In genomic region chr11:68328374-68329091, GRCh38 we compare ENCODE assay signal across 10 cellular contexts. TPM values are rescaled to one million over a fixed set of nuclear protein-coding genes. Genes with fewer than 3 reads are reported as not detected.
DNase-seq lines count a peak whose midpoint lies in the region; ATAC-seq, FAIRE-seq and TF ChIP-seq lines count a peak whose summit lies in the region.
"Had no signal": no experiment of that assay in that cellular context is flagged by ENCODE, and none has a peak within 500 bp of the region (broad histone marks: within the 10 kb centered on the region; RNA-seq: fewer than 3 reads in every experiment).

No MANE protein-coding gene starts in this region.

- H3K36me3 ChIP-seq in HepG2 (replicated peaks in 1 of 2; ENCODE audit: control insufficient read depth in 1 of 2, insufficient read depth in 2 of 2, low read length in 2 of 2) = peaks cover 5 to 18% of the 10 kb centered on the region in 2 experiments; a peak in 4 of 5 replicates
- no peaks in the 10 kb centered on the region for H3K36me3 ChIP-seq in tibial artery

- H3K27me3 ChIP-seq in HepG2 (ENCODE audit: control insufficient read depth in 1 of 2, insufficient read depth in 2 of 2, low read length in 2 of 2) (no peaks in the 10 kb centered on the region), tibial artery (no peaks in the 10 kb centered on the region)

- peak; percentile 56 for DNase-seq in activated CD8-positive, alpha-beta memory T cell treated with anti-CD3 and anti-CD28 coated beads, Interleukin-2, amount 10 ng/mL, durations not matched to agents 7 days and 5 days
- DNase-seq in activated CD8-positive, alpha-beta memory T cell treated with anti-CD3 and anti-CD28 coated beads for 24 hours = no peak
- DNase-seq in amygdala (lab: John Stamatoyannopoulos, UW) (peak in 45 of 56 donors; percentile 9 to 77 (median 46)), HepG2 (ENCODE audit: low spot score) (peak; percentile 86), tibial artery (no peak), mucosa of gallbladder (ENCODE audit: low spot score) (no peak), left lobe of liver (ENCODE audit: low spot score) (no peak)
- DNase-seq: IMR-90 had no signal

- FAIRE-seq in HepG2 (lab: Jason Lieb, UNC) = peak; percentile 89

- H3K9me3 ChIP-seq in HepG2 (ENCODE audit: low read length) (no peaks in the 10 kb centered on the region), tibial artery (no peaks in the 10 kb centered on the region)

- intact Hi-C loops in HepG2 (cut with micrococcal nuclease; ENCODE audit: unreplicated experiment) (loop anchor here (2.0 kb wide), 1 partner anchor 14 kb away; no protein-coding TSS in a partner anchor), tibial artery (cut with DNase I; ENCODE audit: low total_unique reads) (no loop called here)

- peaks cover 55% of the 10 kb centered on the region for H3K4me1 Mint-ChIP-seq in activated CD8-positive, alpha-beta memory T cell treated with anti-CD3 and anti-CD28 coated beads, Interleukin-2, amount 10 ng/mL, durations not matched to agents 7 days and 5 days

- H3K36me3 Mint-ChIP-seq in activated CD8-positive, alpha-beta memory T cell treated with anti-CD3 and anti-CD28 coated beads, Interleukin-2, amount 10 ng/mL, durations not matched to agents 7 days and 5 days = no peaks in the 10 kb centered on the region

- TF ChIP-seq EP300 in HepG2 (IDR thresholded peaks at IDR 0.05; ENCODE audit: low read depth in 2 of 2, low read length in 2 of 2) (peak in 1 of 2 experiments; percentile 52; a peak in 1 of 4 replicates), HepG2 (CRISPR knock-in tag; IDR thresholded peaks at IDR 0.05; ENCODE audit: borderline replicate concordance) (peak; percentile 44; the same call in 1 of the 2 replicates)

- TF ChIP-seq POLR2A in HepG2 (IDR thresholded peaks at IDR 0.05; ENCODE audit: insufficient read depth in 1 of 2, low read depth in 2 of 2, low read length in 2 of 2) = no peak

- TF ChIP-seq RAD21 in HepG2 (CRISPR knock-in tag; IDR thresholded peaks at IDR 0.05) = no peak

- H4K20me1 ChIP-seq in HepG2 (ENCODE audit: insufficient read depth, low read length) = peaks cover 22% of the 10 kb centered on the region

- no peak overlapping the region for H3K4me3 Mint-ChIP-seq in activated CD8-positive, alpha-beta memory T cell treated with anti-CD3 and anti-CD28 coated beads, Interleukin-2, amount 10 ng/mL, durations not matched to agents 7 days and 5 days
- H3K4me3 Mint-ChIP-seq: central memory CD8-positive, alpha-beta T cell had no signal

- no TSS peak for BruUV-seq in HepG2 (replicated peaks; lab: Mats Ljungman, UMichigan)

- H3K4me2 ChIP-seq in HepG2 (ENCODE audit: low read depth, low read length) = peak overlapping the region; percentile 49

- H3K27ac ChIP-seq in HepG2 (ENCODE audit: extremely low read length, insufficient read depth, low read length) (peak overlapping the region; percentile 82), tibial artery (peak overlapping the region; percentile 54 to 71)

- CTCF ChIA-PET in activated CD8-positive, alpha-beta memory T cell treated with anti-CD3 and anti-CD28 coated beads, Interleukin-2, amount 10 ng/mL, durations not matched to agents 7 days and 5 days (lab: Charles Lee) = interaction anchor here (1.7 kb wide), 1 partner anchor 9 kb away, joined by 5 read pairs; no protein-coding TSS in a partner anchor
- CTCF ChIA-PET in HepG2 (lab: Yijun Ruan, JAX; ENCODE audit: low intra/inter-chr PET ratio, low total read pairs) = no interaction called here

- TF ChIP-seq CTCF in HepG2 (CRISPR knock-in tag; IDR thresholded peaks at IDR 0.05) (no peak), tibial artery (IDR thresholded peaks at IDR 0.05) (no peak)

- peak; percentile 34 for ATAC-seq in activated CD8-positive, alpha-beta memory T cell treated with anti-CD3 and anti-CD28 coated beads, Interleukin-2, amount 10 ng/mL, durations not matched to agents 7 days and 5 days
- ATAC-seq in HepG2 (peak; percentile 44), GM18870 (IDR thresholded peaks at IDR 0.05; ENCODE audit: unreplicated experiment) (no peak), left lobe of liver (no peak)

- peaks cover 99% of the 10 kb centered on the region for H3K79me2 ChIP-seq in HepG2 (ENCODE audit: insufficient read depth, low read length)

- in situ Hi-C loops in HepG2 (cut with HindIII; ENCODE audit: extremely low pct_ligation_motif_present, low pct_unique_long_range_greater_than_20kb) = no loop called here

- H3K9me3 Mint-ChIP-seq in activated CD8-positive, alpha-beta memory T cell treated with anti-CD3 and anti-CD28 coated beads, Interleukin-2, amount 10 ng/mL, durations not matched to agents 7 days and 5 days (ENCODE audit: low read depth) = no peaks in the 10 kb centered on the region
- H3K9me3 Mint-ChIP-seq: central memory CD8-positive, alpha-beta T cell had no signal

- H3K4me1 ChIP-seq in HepG2 (ENCODE audit: insufficient read depth, low read length) = peaks cover 100% of the 10 kb centered on the region
- H3K4me1 ChIP-seq in tibial artery = peaks cover 3 to 100% (median 89%) of the 10 kb centered on the region in 4 donors

- no peak overlapping the region for H3K27ac Mint-ChIP-seq in activated CD8-positive, alpha-beta memory T cell treated with anti-CD3 and anti-CD28 coated beads, Interleukin-2, amount 10 ng/mL, durations not matched to agents 7 days and 5 days

- POLR2A ChIA-PET in HepG2 (lab: Yijun Ruan, JAX) = interaction anchor here (0.9 to 8.9 kb wide), 10 partner anchors 8 to 181 kb away, joined by 3 to 106 read pairs (median 8); partner anchors contain the start of gene C11orf24

- no peak overlapping the region for H2AFZ ChIP-seq in HepG2 (ENCODE audit: low read length)

- H3K27me3 Mint-ChIP-seq in activated CD8-positive, alpha-beta memory T cell treated with anti-CD3 and anti-CD28 coated beads, Interleukin-2, amount 10 ng/mL, durations not matched to agents 7 days and 5 days = peaks cover 7% of the 10 kb centered on the region
- H3K27me3 Mint-ChIP-seq: central memory CD8-positive, alpha-beta T cell had no signal

- peak overlapping the region; percentile 37; the same call in 1 of the 2 replicates for H3K9ac ChIP-seq in HepG2 (ENCODE audit: insufficient read depth, low read depth, low read length)

- H3K4me3 ChIP-seq in HepG2 (replicated peaks in 1 of 3; ENCODE audit: insufficient read depth in 1 of 3, low read depth in 2 of 3, low read length in 3 of 3) (peak overlapping the region in 1 of 3 experiments; percentile 27; a peak in 1 of 6 replicates), tibial artery (no peak overlapping the region)

- 49% methylated on average over 17 of the region's 25 CpGs for whole genome bisulfite sequencing in HepG2 (ENCODE audit: low lambda C conversion rate)

RNA-seq across cellular contexts. Expression of gene LRP5, which starts 16.1 kb away (rescaled TPM):
- total RNA-seq in activated CD8-positive, alpha-beta memory T cell treated with anti-CD3 and anti-CD28 coated beads, Interleukin-2, amount 10 ng/mL, durations not matched to agents 7 days and 5 days = 10 to 100 TPM; 15.6 to 16.2 TPM
- total RNA-seq in HepG2 (2016; rRNA removed; fragmentation: Illumina TruSeq; extraction: Trizol) = 23.6 and 40.4 TPM in 2 replicates
- total RNA-seq in HepG2 (2016; cell fraction: cytosol; rRNA removed; fragmentation: Illumina TruSeq; extraction: Trizol; ENCODE audit: low read depth) = 19.7 and 22.6 TPM in 2 replicates
- 17.6 and 41.1 TPM in 2 replicates for total RNA-seq in HepG2 (2016; cell fraction: insoluble cytoplasmic fraction; rRNA removed; fragmentation: Illumina TruSeq; extraction: Trizol)
- total RNA-seq in HepG2 (2016; cell fraction: membrane; rRNA removed; fragmentation: Illumina TruSeq; extraction: Trizol) = 27.9 and 29.7 TPM in 2 replicates
- 50.9 and 60.6 TPM in 2 replicates for total RNA-seq in HepG2 (2016; cell fraction: nucleus; rRNA removed; fragmentation: Illumina TruSeq; extraction: Trizol)
- 64.0 and 83.4 TPM in 2 replicates for polyA plus RNA-seq in HepG2 (2011; rRNA removed)
- 37.9 and 59.3 TPM in 2 replicates for polyA plus RNA-seq in HepG2 (2011; cell fraction: cytosol; rRNA removed)
- polyA plus RNA-seq in HepG2 (2011; cell fraction: nucleus; rRNA removed) = 131 and 158 TPM in 2 replicates
- 80.7 and 119 TPM in 2 replicates for polyA plus RNA-seq in HepG2 (2012)
- 10.8 and 12.1 TPM in 2 replicates for polyA plus RNA-seq in HepG2 (2016; cell fraction: cytosol; fragmentation: Illumina TruSeq; extraction: Trizol; ENCODE audit: low read depth)
- polyA plus RNA-seq in HepG2 (2016; cell fraction: insoluble cytoplasmic fraction; fragmentation: Illumina TruSeq; extraction: Trizol; ENCODE audit: low read depth) = 25.6 and 36.8 TPM in 2 replicates
- polyA plus RNA-seq in HepG2 (2016; cell fraction: membrane; fragmentation: Illumina TruSeq; extraction: Trizol; ENCODE audit: low read depth) = 20.7 and 25.9 TPM in 2 replicates
- polyA plus RNA-seq in HepG2 (2016; cell fraction: nucleus; fragmentation: Illumina TruSeq; extraction: Trizol; ENCODE audit: insufficient read depth, low read depth) = 130 and 133 TPM in 2 replicates
- 49.7 and 219 TPM in 2 replicates for polyA minus RNA-seq in HepG2 (2011; rRNA and poly(A)+ RNA removed; ENCODE audit: low replicate concordance)
- 75.4 and 75.5 TPM in 2 replicates for polyA minus RNA-seq in HepG2 (2011; cell fraction: cytosol; rRNA and poly(A)+ RNA removed)
- polyA minus RNA-seq in HepG2 (2011; cell fraction: nucleus; rRNA and poly(A)+ RNA removed) = 58.3 and 59.0 TPM in 2 replicates
- total RNA-seq in mucosa of gallbladder = 154 TPM
- total RNA-seq in left lobe of liver = 114 TPM

RNA-seq across cellular contexts. Expression of gene C11orf24, which starts 56.8 kb away (rescaled TPM):
- total RNA-seq in activated CD8-positive, alpha-beta memory T cell treated with anti-CD3 and anti-CD28 coated beads, Interleukin-2, amount 10 ng/mL, durations not matched to agents 7 days and 5 days = 10 to 100 TPM; 26.4 to 27.0 TPM
- total RNA-seq in HepG2 (2016; rRNA removed; fragmentation: Illumina TruSeq; extraction: Trizol) (50.8 and 55.5 TPM in 2 replicates), mucosa of gallbladder (38.8 TPM), left lobe of liver (50.1 TPM)
- total RNA-seq in HepG2 (2016; cell fraction: cytosol; rRNA removed; fragmentation: Illumina TruSeq; extraction: Trizol; ENCODE audit: low read depth) = 110 and 141 TPM in 2 replicates
- 53.9 and 57.2 TPM in 2 replicates for total RNA-seq in HepG2 (2016; cell fraction: insoluble cytoplasmic fraction; rRNA removed; fragmentation: Illumina TruSeq; extraction: Trizol)
- total RNA-seq in HepG2 (2016; cell fraction: membrane; rRNA removed; fragmentation: Illumina TruSeq; extraction: Trizol) = 100.0 and 131 TPM in 2 replicates
- 32.7 and 33.6 TPM in 2 replicates for total RNA-seq in HepG2 (2016; cell fraction: nucleus; rRNA removed; fragmentation: Illumina TruSeq; extraction: Trizol)
- 52.9 and 62.4 TPM in 2 replicates for polyA plus RNA-seq in HepG2 (2011; rRNA removed)
- 58.4 and 70.2 TPM in 2 replicates for polyA plus RNA-seq in HepG2 (2011; cell fraction: cytosol; rRNA removed)
- 58.8 and 59.2 TPM in 2 replicates for polyA plus RNA-seq in HepG2 (2011; cell fraction: nucleus; rRNA removed)
- 50.8 and 63.8 TPM in 2 replicates for polyA plus RNA-seq in HepG2 (2012)
- polyA plus RNA-seq in HepG2 (2016; cell fraction: cytosol; fragmentation: Illumina TruSeq; extraction: Trizol; ENCODE audit: low read depth) = 122 and 158 TPM in 2 replicates
- 61.2 and 70.0 TPM in 2 replicates for polyA plus RNA-seq in HepG2 (2016; cell fraction: insoluble cytoplasmic fraction; fragmentation: Illumina TruSeq; extraction: Trizol; ENCODE audit: low read depth)
- 97.9 and 125 TPM in 2 replicates for polyA plus RNA-seq in HepG2 (2016; cell fraction: membrane; fragmentation: Illumina TruSeq; extraction: Trizol; ENCODE audit: low read depth)
- polyA plus RNA-seq in HepG2 (2016; cell fraction: nucleus; fragmentation: Illumina TruSeq; extraction: Trizol; ENCODE audit: insufficient read depth, low read depth) = 71.8 and 76.2 TPM in 2 replicates
- 53.9 and 60.5 TPM in 2 replicates for polyA minus RNA-seq in HepG2 (2011; rRNA and poly(A)+ RNA removed; ENCODE audit: low replicate concordance)
- polyA minus RNA-seq in HepG2 (2011; cell fraction: cytosol; rRNA and poly(A)+ RNA removed) = 26.4 and 31.4 TPM in 2 replicates
- polyA minus RNA-seq in HepG2 (2011; cell fraction: nucleus; rRNA and poly(A)+ RNA removed) = 19.3 and 23.5 TPM in 2 replicates

Comparison
In these comparisons a context has a peak if more than half of its experiments do, and no peak if none do; other contexts are left out.
1. DNase-seq: peak in activated CD8-positive, alpha-beta memory T cell treated with anti-CD3 and anti-CD28 coated beads, Interleukin-2, amount 10 ng/mL, durations not matched to agents 7 days and 5 days (single experiment), amygdala (45 of 56) and HepG2 (single experiment); none in activated CD8-positive, alpha-beta memory T cell treated with anti-CD3 and anti-CD28 coated beads for 24 hours (single experiment), tibial artery (0 of 2), mucosa of gallbladder (single experiment) and left lobe of liver (single experiment).
2. ATAC-seq: peak in activated CD8-positive, alpha-beta memory T cell treated with anti-CD3 and anti-CD28 coated beads, Interleukin-2, amount 10 ng/mL, durations not matched to agents 7 days and 5 days (single experiment) and HepG2 (single experiment); none in GM18870 (single experiment) and left lobe of liver (single experiment).